1 cellular context compared by ENCODE assay signal in genomic region chr19:13115936-13116281, GRCh38.
TF ChIP-seq lines count a peak whose summit lies in the region.

No MANE protein-coding gene starts in this region.

TF ChIP-seq in GM12878, 131 proteins besides CTCF, POLR2A, EP300 and RAD21:
- TF ChIP-seq FOXM1 (IDR thresholded peaks at IDR 0.05; ENCODE audit: low read depth, low read length) (no peak), CHD4 (IDR thresholded peaks at IDR 0.05) (no peak), SIX5 (IDR thresholded peaks at IDR 0.05; ENCODE audit: low read depth, low read length, severe bottlenecking) (no peak), TCF7 (IDR thresholded peaks at IDR 0.05; ENCODE audit: borderline replicate concordance) (no peak), SUZ12 (IDR thresholded peaks at IDR 0.05; ENCODE audit: unreplicated experiment) (no peak), ZNF687 (IDR thresholded peaks at IDR 0.05) (no peak), SPI1 (IDR thresholded peaks at IDR 0.05; ENCODE audit: borderline replicate concordance, insufficient read depth, low read depth, low read length) (no peak), ATF2 (IDR thresholded peaks at IDR 0.05; ENCODE audit: low read length) (no peak), CREB1 (IDR thresholded peaks at IDR 0.05; ENCODE audit: low read depth) (no peak), NBN (IDR thresholded peaks at IDR 0.05) (no peak), SIN3A (IDR thresholded peaks at IDR 0.05; ENCODE audit: low read depth, low read length) (no peak)
